Comparison of ENCODE assay signal across 9 cellular contexts in genomic region chr5:174571662-174572397, GRCh38.
A peak's percentile ranks its signal among the peaks of the same experiment; 100 is the strongest.
DNase-seq lines count a peak whose midpoint lies in the region; ATAC-seq and TF ChIP-seq lines count a peak whose summit lies in the region.
"Had no signal": no experiment of that assay in that cellular context is flagged by ENCODE, and none has a peak within 500 bp of the region (broad histone marks: within the 10 kb centered on the region; RNA-seq: fewer than 3 reads in every experiment).

No MANE protein-coding gene starts in this region.

- no peaks in the 10 kb centered on the region for H3K9me3 Mint-ChIP-seq in Caco-2 (ENCODE audit: unreplicated experiment)
- H3K9me3 Mint-ChIP-seq in stimulated activated effector memory CD8-positive, alpha-beta T cell treated with anti-CD3 and anti-CD28 coated beads, Interleukin-12 subunit alpha, Interleukin-12 subunit beta, amount 100 ng/mL, for 72 hours: no peaks in the 10 kb centered on the region
- H3K9me3 Mint-ChIP-seq in immature natural killer cell: peaks cover 0 to 3% (median 0%) of the 10 kb centered on the region in 6 donors
- H3K9me3 Mint-ChIP-seq: activated naive CD8-positive, alpha-beta T cell treated with anti-CD3 and anti-CD28 coated beads, Interleukin-2, amount 50 U/mL, for 24 hours had no signal

- H3K27ac Mint-ChIP-seq in Caco-2 (ENCODE audit: unreplicated experiment) (no peak overlapping the region), immature natural killer cell (no peak overlapping the region)
- H3K27ac Mint-ChIP-seq in stimulated activated effector memory CD8-positive, alpha-beta T cell treated with anti-CD3 and anti-CD28 coated beads, Interleukin-12 subunit alpha, Interleukin-12 subunit beta, amount 100 ng/mL, for 72 hours: no peak overlapping the region
- H3K27ac Mint-ChIP-seq: activated naive CD8-positive, alpha-beta T cell treated with anti-CD3 and anti-CD28 coated beads, Interleukin-2, amount 50 U/mL, for 24 hours had no signal

- no peak overlapping the region for H3K27ac ChIP-seq in ovary

- peak in 1 of 2 experiments; percentile 35 for TF ChIP-seq CTCF in Caco-2 (IDR thresholded peaks at IDR 0.05; ENCODE audit: insufficient read depth in 1 of 2, low read depth in 1 of 2, low read length in 1 of 2, severe bottlenecking in 1 of 2, unreplicated experiment in 1 of 2)
- TF ChIP-seq CTCF in fibroblast of villous mesenchyme (IDR thresholded peaks at IDR 0.05; ENCODE audit: insufficient read depth, low read depth, low read length): peak; percentile 68
- no peak for TF ChIP-seq CTCF in ovary (IDR thresholded peaks at IDR 0.05)

- 4 to 10% (median 5%) methylated on average over 7 of the region's 7 CpGs for WGBS in ovary, 3 donors

- CTCF ChIA-PET in Caco-2 (lab: Charles Lee): interaction anchor here (1.0 to 2.2 kb wide), 2 partner anchors 9 to 153 kb away, joined by 3 to 8 read pairs; no protein-coding TSS in a partner anchor

- TF ChIP-seq EP300 in ovary (IDR thresholded peaks at IDR 0.05): no peak

- H3K4me1 ChIP-seq in Caco-2 (no peaks in the 10 kb centered on the region), ovary (ENCODE audit: insufficient read depth) (no peaks in the 10 kb centered on the region)

- H3K4me1 Mint-ChIP-seq in Caco-2 (ENCODE audit: low read depth, unreplicated experiment) (no peaks in the 10 kb centered on the region), immature natural killer cell (no peaks in the 10 kb centered on the region)
- no peaks in the 10 kb centered on the region for H3K4me1 Mint-ChIP-seq in stimulated activated effector memory CD8-positive, alpha-beta T cell treated with anti-CD3 and anti-CD28 coated beads, Interleukin-12 subunit alpha, Interleukin-12 subunit beta, amount 100 ng/mL, for 72 hours
- H3K4me1 Mint-ChIP-seq: activated naive CD8-positive, alpha-beta T cell treated with anti-CD3 and anti-CD28 coated beads, Interleukin-2, amount 50 U/mL, for 24 hours had no signal

- POLR2A ChIA-PET in Caco-2 (lab: Charles Lee): interaction anchor here (1.0 kb wide), 1 partner anchor 51 kb away, joined by 3 read pairs; no protein-coding TSS in a partner anchor

- H3K27me3 Mint-ChIP-seq in Caco-2 (ENCODE audit: insufficient read depth, unreplicated experiment): no peaks in the 10 kb centered on the region
- H3K27me3 Mint-ChIP-seq in immature natural killer cell (ENCODE audit: low read depth in 3 of 3): peaks cover 3 to 6% (median 4%) of the 10 kb centered on the region in 3 donors

- DNase-seq in Caco-2: peak; percentile 24 to 42
- peak; percentile 78 for DNase-seq in SK-MEL-5 (ENCODE audit: low read depth, low spot score)
- DNase-seq in fibroblast of villous mesenchyme (ENCODE audit: low read depth): peak; percentile 96
- peak in 4 of 5 donors; percentile 31 to 45 (median 41) for DNase-seq in ovary
- DNase-seq in stimulated activated effector memory CD8-positive, alpha-beta T cell treated with anti-CD3 and anti-CD28 coated beads, Interleukin-12 subunit alpha, Interleukin-12 subunit beta, amount 100 ng/mL, for 72 hours (ENCODE audit: low spot score in 2 of 2): no peak
- no peak for DNase-seq in immature natural killer cell
- DNase-seq in DMS53 (lab: John Stamatoyannopoulos, UW): no peak
- DNase-seq: activated naive CD8-positive, alpha-beta T cell treated with anti-CD3 and anti-CD28 coated beads, Interleukin-2, amount 50 U/mL, for 24 hours had no signal

- H3K27me3 ChIP-seq in Caco-2 (replicated peaks; ENCODE audit: control insufficient read depth, insufficient read depth, low read length) (no peaks in the 10 kb centered on the region), ovary (no peaks in the 10 kb centered on the region)

- no peaks in the 10 kb centered on the region for H3K36me3 Mint-ChIP-seq in Caco-2 (ENCODE audit: insufficient read depth, unreplicated experiment)
- no peaks in the 10 kb centered on the region for H3K36me3 Mint-ChIP-seq in stimulated activated effector memory CD8-positive, alpha-beta T cell treated with anti-CD3 and anti-CD28 coated beads, Interleukin-12 subunit alpha, Interleukin-12 subunit beta, amount 100 ng/mL, for 72 hours
- H3K36me3 Mint-ChIP-seq in immature natural killer cell: no peaks in the 10 kb centered on the region

- no peak overlapping the region for H3K4me3 Mint-ChIP-seq in Caco-2 (ENCODE audit: unreplicated experiment)
- no peak overlapping the region for H3K4me3 Mint-ChIP-seq in stimulated activated effector memory CD8-positive, alpha-beta T cell treated with anti-CD3 and anti-CD28 coated beads, Interleukin-12 subunit alpha, Interleukin-12 subunit beta, amount 100 ng/mL, for 72 hours
- H3K4me3 Mint-ChIP-seq in immature natural killer cell: no peak overlapping the region
- H3K4me3 Mint-ChIP-seq: activated naive CD8-positive, alpha-beta T cell treated with anti-CD3 and anti-CD28 coated beads, Interleukin-2, amount 50 U/mL, for 24 hours had no signal

- intact Hi-C loops in Caco-2 (cut with micrococcal nuclease; ENCODE audit: unreplicated experiment) (loop anchor here (10.0 kb wide), 1 partner anchor 247 kb away; no protein-coding TSS in a partner anchor), ovary (cut with DNase I) (no loop called here)

- TF ChIP-seq POLR2A in ovary (IDR thresholded peaks at IDR 0.05): no peak

- no peak overlapping the region for H3K4me3 ChIP-seq in Caco-2 (ENCODE audit: low read depth, low read length)
- no peak overlapping the region for H3K4me3 ChIP-seq in fibroblast of villous mesenchyme (ENCODE audit: low read depth, low read length)
- H3K4me3 ChIP-seq in ovary: no peak overlapping the region

- BruUV-seq in Caco-2 (replicated peaks; lab: Mats Ljungman, UMichigan): no TSS peak

- no peak for ATAC-seq in stimulated activated effector memory CD8-positive, alpha-beta T cell treated with anti-CD3 and anti-CD28 coated beads, Interleukin-12 subunit alpha, Interleukin-12 subunit beta, amount 100 ng/mL, for 72 hours
- ATAC-seq in GM21423 (IDR thresholded peaks at IDR 0.05; ENCODE audit: unreplicated experiment): no peak
- ATAC-seq: activated naive CD8-positive, alpha-beta T cell treated with anti-CD3 and anti-CD28 coated beads, Interleukin-2, amount 50 U/mL, for 24 hours had no signal

- in situ Hi-C loops in SK-MEL-5 (cut with HindIII; ENCODE audit: low pct_unique_long_range_greater_than_20kb, low sequenced_read_pairs): no loop called here

- no peaks in the 10 kb centered on the region for H3K9me3 ChIP-seq in Caco-2
- H3K9me3 ChIP-seq in ovary: no peaks in the 10 kb centered on the region

- H3K36me3 ChIP-seq in Caco-2 (ENCODE audit: control insufficient read depth, insufficient read depth, low read length): no peaks in the 10 kb centered on the region
- no peaks in the 10 kb centered on the region for H3K36me3 ChIP-seq in ovary

Comparison
In these comparisons a context has a peak if more than half of its experiments do, and no peak if none do; other contexts are left out.
1. DNase-seq: peak in Caco-2 (2 of 2), SK-MEL-5 (single experiment), fibroblast of villous mesenchyme (single experiment) and ovary (4 of 5); none in stimulated activated effector memory CD8-positive, alpha-beta T cell treated with anti-CD3 and anti-CD28 coated beads, Interleukin-12 subunit alpha, Interleukin-12 subunit beta, amount 100 ng/mL, for 72 hours (0 of 2), immature natural killer cell (0 of 3) and DMS53 (single experiment).